8 cellular contexts compared by ENCODE assay signal in the genomic region with DNA sequence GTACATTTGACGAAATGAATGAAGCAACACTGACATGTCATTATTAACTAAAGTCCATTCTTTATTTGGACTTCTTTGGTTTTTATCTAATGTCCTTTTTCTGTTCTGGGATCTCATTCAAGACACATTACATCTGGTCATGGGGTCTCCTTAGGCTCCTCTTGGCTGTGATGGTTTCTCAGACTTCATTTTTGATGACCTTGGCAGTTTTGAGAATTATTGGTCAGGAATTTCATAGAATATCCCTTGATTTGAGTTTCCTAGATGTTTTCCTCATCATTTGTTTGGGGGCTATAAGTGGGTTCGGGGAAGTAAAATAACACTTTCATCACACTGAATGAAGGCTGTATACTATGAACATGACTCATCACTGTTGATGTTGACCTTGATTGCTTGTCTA.
"Had no signal": no experiment of that assay in that cellular context is flagged by ENCODE, and none has a peak within 500 bp of the region (broad histone marks: within the 10 kb centered on the region; RNA-seq: fewer than 3 reads in every experiment).

No MANE protein-coding gene starts in this region.

- DNase-seq: GDM1, GF-D8 had no signal

- FAIRE-seq: G401.6, GM12878, GM12891, GM12892, GM18507, GM19239 had no signal

- H3K4me3 ChIP-seq: GM12878 had no signal

- ATAC-seq: GM12878 had no signal
